Comparison of ENCODE assay signal across 31 cellular contexts in the genomic region with DNA sequence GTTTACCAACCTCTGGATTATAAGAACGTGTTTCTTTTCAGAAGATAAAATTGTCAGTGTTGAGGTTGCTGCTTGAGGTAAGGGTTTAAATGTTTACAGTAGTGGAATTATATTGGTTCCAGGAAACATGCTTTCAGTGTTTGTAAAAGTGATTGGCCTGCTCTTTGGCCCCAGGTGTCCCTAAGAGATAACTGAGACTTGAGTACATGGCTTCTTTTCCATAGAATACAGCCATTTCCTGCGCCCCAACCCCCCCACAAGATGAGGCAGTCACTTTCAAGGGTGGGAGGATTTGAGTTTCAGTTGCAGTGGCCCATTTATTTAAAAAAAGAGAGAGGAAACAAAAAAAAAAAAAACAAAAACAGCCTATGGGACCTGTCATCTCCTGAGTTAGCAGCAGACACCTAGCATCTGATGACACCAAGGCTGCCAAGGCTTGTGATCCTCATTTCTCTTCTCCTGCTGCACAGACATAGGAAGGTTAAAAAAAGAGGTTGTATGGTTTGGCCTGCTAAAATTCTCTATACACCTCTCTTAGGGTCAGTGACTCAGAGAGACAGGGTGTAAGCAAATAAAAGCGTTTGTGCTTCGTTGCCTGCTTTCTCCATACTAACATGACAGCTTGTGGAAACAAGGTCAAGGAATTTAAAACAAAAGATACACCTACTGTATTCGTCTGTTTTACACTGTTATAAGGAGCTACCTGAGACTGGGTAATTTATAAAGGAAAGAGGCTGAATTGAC. TPM values are rescaled to one million over a fixed set of nuclear protein-coding genes. Genes with fewer than 3 reads are reported as not detected.
"Had no signal": no experiment of that assay in that cellular context is flagged by ENCODE, and none has a peak within 500 bp of the region (broad histone marks: within the 10 kb centered on the region; RNA-seq: fewer than 3 reads in every experiment).

No MANE protein-coding gene starts in this region.

- H3K9me3 ChIP-seq: ascending aorta, body of pancreas, SJCRH30, SK-N-SH had no signal

- H3K4me2 ChIP-seq: SK-N-SH had no signal

- H3K27me3 ChIP-seq: ascending aorta, body of pancreas, SJCRH30 had no signal

- H3K9me3 Mint-ChIP-seq: activated naive CD4-positive, alpha-beta T cell treated with anti-CD3 and anti-CD28 coated beads, Interleukin-2, amount 50 U/mL, for 72 hours; activated naive CD8-positive, alpha-beta T cell treated with anti-CD3 and anti-CD28 coated beads, Interleukin-2, amount 50 U/mL, for 24 hours had no signal

- H3K4me3 Mint-ChIP-seq: activated CD8-positive, alpha-beta T cell treated with anti-CD3 and anti-CD28 coated beads, Interleukin-2, amount 10 ng/mL, durations not matched to agents 7 days and 5 days; activated naive CD8-positive, alpha-beta T cell treated with anti-CD3 and anti-CD28 coated beads, Interleukin-2, amount 50 U/mL, for 24 hours had no signal

- H3K4me1 ChIP-seq: SJCRH30 had no signal

- H3K4me3 ChIP-seq: ascending aorta, body of pancreas, SJCRH30 had no signal

- ATAC-seq: activated CD8-positive, alpha-beta T cell treated with anti-CD3 and anti-CD28 coated beads, Interleukin-2, amount 10 ng/mL, durations not matched to agents 7 days and 5 days; activated naive CD4-positive, alpha-beta T cell treated with anti-CD3 and anti-CD28 coated beads, Interleukin-2, amount 50 U/mL, for 72 hours; activated naive CD8-positive, alpha-beta T cell treated with anti-CD3 and anti-CD28 coated beads, Interleukin-2, amount 50 U/mL, for 24 hours; body of pancreas; Panc1 had no signal

- H3K36me3 Mint-ChIP-seq: activated naive CD4-positive, alpha-beta T cell treated with anti-CD3 and anti-CD28 coated beads, Interleukin-2, amount 50 U/mL, for 72 hours had no signal

- H3K27ac ChIP-seq: ascending aorta, body of pancreas, RWPE1, SJCRH30 had no signal

- H3K9ac ChIP-seq: SK-N-SH had no signal

- DNase-seq: activated CD4-positive, alpha-beta T cell treated with anti-CD3 and anti-CD28 coated beads for 48 hours; activated CD4-positive, alpha-beta T cell treated with anti-CD3 and anti-CD28 coated beads, Interleukin-2, amount 50 U/mL, for 4 hours; activated CD4-positive, CD25-positive, alpha-beta regulatory T cell treated with anti-CD3 and anti-CD28 coated beads, Interleukin-2, amount 50 U/mL, for 72 hours; activated CD8-positive, alpha-beta memory T cell treated with anti-CD3 and anti-CD28 coated beads, Interleukin-2, amount 50 U/mL, for 48 hours; activated CD8-positive, alpha-beta T cell treated with anti-CD3 and anti-CD28 coated beads, Interleukin-2, amount 10 ng/mL, durations not matched to agents 7 days and 5 days; activated effector memory CD4-positive, alpha-beta T cell treated with Interleukin-2 at 50 U/mL for 16 hours; activated naive CD4-positive, alpha-beta T cell; activated naive CD8-positive, alpha-beta T cell treated with anti-CD3 and anti-CD28 coated beads, Interleukin-2, amount 50 U/mL, for 24 hours; activated T-cell treated with anti-CD3 and anti-CD28 coated beads, Interleukin-2, amount 50 U/mL, for 1 hour; amniotic stem cell; Kasumi-1; NCI-H1048; NCI-H146; NCI-H187 treated with DMSO at 0.1 percent for 48 hours; NCI-H2171; NCI-H2227 treated with DMSO at 0.1 percent for 48 hours; NCI-H446 treated with DMSO at 0.1 percent for 48 hours; NCI-H526; NCI-H774; Right ventricle myocardium superior; SJCRH30; SK-N-SH; T-helper 1 cell had no signal

- H3K36me3 ChIP-seq: ascending aorta, SJCRH30 had no signal

- H3K27ac Mint-ChIP-seq: activated CD8-positive, alpha-beta T cell treated with anti-CD3 and anti-CD28 coated beads, Interleukin-2, amount 10 ng/mL, durations not matched to agents 7 days and 5 days; activated naive CD4-positive, alpha-beta T cell treated with anti-CD3 and anti-CD28 coated beads, Interleukin-2, amount 50 U/mL, for 72 hours; activated naive CD8-positive, alpha-beta T cell treated with anti-CD3 and anti-CD28 coated beads, Interleukin-2, amount 50 U/mL, for 24 hours had no signal

RNA-seq across cellular contexts. Expression of gene HTR4, which starts 28.1 kb away (rescaled TPM):
- total RNA-seq: activated CD8-positive, alpha-beta T cell treated with anti-CD3 and anti-CD28 coated beads, Interleukin-2, amount 10 ng/mL, durations not matched to agents 7 days and 5 days; activated naive CD4-positive, alpha-beta T cell treated with anti-CD3 and anti-CD28 coated beads, Interleukin-2, amount 50 U/mL, for 72 hours; body of pancreas; bronchial epithelial cell; OCI-LY7; T-helper 2 cell treated with Interferon-gamma antibody and Interleukin-4, amounts not matched to agents 100 ng/mL and 5 ng/mL, for 36 hours had no signal
- polyA plus RNA-seq: SK-N-SH had no signal
